In the genomic region with DNA sequence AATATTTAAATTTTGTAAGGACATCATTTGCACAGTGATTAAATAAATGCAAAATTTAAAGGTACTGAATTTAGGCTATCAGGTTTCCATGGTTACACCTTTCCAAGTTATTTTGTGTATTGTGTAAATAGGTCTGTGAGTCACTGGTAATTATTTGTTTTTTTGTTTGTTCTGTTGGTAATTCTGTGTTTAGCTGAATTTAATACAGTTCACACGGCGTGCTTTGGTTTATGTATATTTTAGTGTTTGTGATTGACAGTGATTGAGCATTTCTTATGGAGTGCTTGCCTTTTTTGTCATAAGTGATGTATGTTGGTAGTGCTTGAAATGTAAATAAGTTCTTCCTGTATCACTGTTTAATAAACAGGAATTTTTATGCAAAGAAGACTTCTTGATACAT, we compare ENCODE assay signal across 1 cellular context.
TF ChIP-seq lines count a peak whose summit lies in the region.

No MANE protein-coding gene starts in this region.

TF ChIP-seq in HEK293, 187 proteins besides CTCF, POLR2A, EP300 and RAD21 (continued from another document):
- TF ChIP-seq, protein P1, sequence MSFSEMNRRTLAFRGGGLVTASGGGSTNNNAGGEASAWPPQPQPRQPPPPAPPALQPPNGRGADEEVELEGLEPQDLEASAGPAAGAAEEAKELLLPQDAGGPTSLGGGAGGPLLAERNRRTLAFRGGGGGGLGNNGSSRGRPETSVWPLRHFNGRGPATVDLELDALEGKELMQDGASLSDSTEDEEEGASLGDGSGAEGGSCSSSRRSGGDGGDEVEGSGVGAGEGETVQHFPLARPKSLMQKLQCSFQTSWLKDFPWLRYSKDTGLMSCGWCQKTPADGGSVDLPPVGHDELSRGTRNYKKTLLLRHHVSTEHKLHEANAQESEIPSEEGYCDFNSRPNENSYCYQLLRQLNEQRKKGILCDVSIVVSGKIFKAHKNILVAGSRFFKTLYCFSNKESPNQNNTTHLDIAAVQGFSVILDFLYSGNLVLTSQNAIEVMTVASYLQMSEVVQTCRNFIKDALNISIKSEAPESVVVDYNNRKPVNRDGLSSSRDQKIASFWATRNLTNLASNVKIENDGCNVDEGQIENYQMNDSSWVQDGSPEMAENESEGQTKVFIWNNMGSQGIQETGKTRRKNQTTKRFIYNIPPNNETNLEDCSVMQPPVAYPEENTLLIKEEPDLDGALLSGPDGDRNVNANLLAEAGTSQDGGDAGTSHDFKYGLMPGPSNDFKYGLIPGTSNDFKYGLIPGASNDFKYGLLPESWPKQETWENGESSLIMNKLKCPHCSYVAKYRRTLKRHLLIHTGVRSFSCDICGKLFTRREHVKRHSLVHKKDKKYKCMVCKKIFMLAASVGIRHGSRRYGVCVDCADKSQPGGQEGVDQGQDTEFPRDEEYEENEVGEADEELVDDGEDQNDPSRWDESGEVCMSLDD (tag by site-specific recombination; IDR thresholded peaks at IDR 0.05) = no peak
- TF ChIP-seq ZFP41 (tag by site-specific recombination; IDR thresholded peaks at IDR 0.05; ENCODE audit: borderline replicate concordance) (no peak), ZNF664 (tag by site-specific recombination; IDR thresholded peaks at IDR 0.05) (no peak), ZNF600 (tag by site-specific recombination; IDR thresholded peaks at IDR 0.05) (no peak)
